In genomic region chr2:27261241-27261925, GRCh38 we compare ENCODE assay signal across 13 cellular contexts. TPM values are rescaled to one million over a fixed set of nuclear protein-coding genes. Genes with fewer than 3 reads are reported as not detected.
DNase-seq lines count a peak whose midpoint lies in the region; ATAC-seq and TF ChIP-seq lines count a peak whose summit lies in the region.
"Had no signal": no experiment of that assay in that cellular context is flagged by ENCODE, and none has a peak within 500 bp of the region (broad histone marks: within the 10 kb centered on the region; RNA-seq: fewer than 3 reads in every experiment).

No MANE protein-coding gene starts in this region.

- H3K9me3 ChIP-seq in gastrocnemius medialis: no peaks in the 10 kb centered on the region

- no peak overlapping the region for H3K18ac ChIP-seq in mesendoderm (ENCODE audit: low read length)

- ATAC-seq in GM23338 (no peak), HG02852 (IDR thresholded peaks at IDR 0.05; ENCODE audit: unreplicated experiment) (no peak), gastrocnemius medialis (no peak), GM19035 (IDR thresholded peaks at IDR 0.05; ENCODE audit: unreplicated experiment) (no peak)

- H3F3A ChIP-seq in GM23338 (replicated peaks; ENCODE audit: low read depth): 0 out of 2 replicates have a peak, but pooled peaks cover 9% of the 10 kb centered on the region

- H3K4me3 ChIP-seq in GM23338: peak overlapping the region; percentile 82
- no peak overlapping the region for H3K4me3 ChIP-seq in mesendoderm (ENCODE audit: low read length)
- H3K4me3 ChIP-seq in gastrocnemius medialis: no peak overlapping the region

- H3K36me3 Mint-ChIP-seq in GM23338 (ENCODE audit: low read depth): no peaks in the 10 kb centered on the region; the same call in 2 of the 3 replicates

- in situ Hi-C loops in gastrocnemius medialis (cut with MboI; ENCODE audit: low sequenced_read_pairs in 4 of 4): no loop called here

- H3K4me1 Mint-ChIP-seq in GM23338: peaks cover 23% of the 10 kb centered on the region

- peak; percentile 20 for DNase-seq in Ammon's horn (ENCODE audit: low spot score)
- DNase-seq in GM23338 (ENCODE audit: low spot score): no peak
- no peak for DNase-seq in mesendoderm
- DNase-seq in gastrocnemius medialis: no peak
- DNase-seq in inferior parietal cortex (ENCODE audit: extremely low spot score): no peak
- DNase-seq: activated gamma-delta T cell; GOT3; Kasumi-1; NCI-H2171; stimulated activated CD4-positive, alpha-beta T cell treated with anti-CD3 and anti-CD28 coated beads, Interleukin-2, amount 100 ng/mL, for 48 hours had no signal

- no peak overlapping the region for H3K56ac ChIP-seq in mesendoderm (ENCODE audit: low read length)

- H2AK5ac ChIP-seq in mesendoderm (ENCODE audit: low read length): no peak overlapping the region

- no peak overlapping the region for H3K27ac ChIP-seq in GM23338 (ENCODE audit: low read depth)
- peak overlapping the region; percentile 51 for H3K27ac ChIP-seq in angular gyrus (ENCODE audit: low read depth, low read length)
- H3K27ac ChIP-seq in mesendoderm (ENCODE audit: low read depth, low read length): no peak overlapping the region
- H3K27ac ChIP-seq in gastrocnemius medialis: no peak overlapping the region

- H3K4me2 ChIP-seq in GM23338 (peak overlapping the region; percentile 98), mesendoderm (ENCODE audit: low read length) (no peak overlapping the region)

- intact Hi-C loops in gastrocnemius medialis (cut with DNase I; ENCODE audit: low total_unique reads): no loop called here

- H3K23ac ChIP-seq in mesendoderm (ENCODE audit: low read length): peak overlapping the region; percentile 9

- no peak overlapping the region for H3K9ac ChIP-seq in mesendoderm (ENCODE audit: low read length)

- no peaks in the 10 kb centered on the region for H3K79me1 ChIP-seq in mesendoderm (ENCODE audit: low read length)

- H3K79me2 ChIP-seq in GM23338 (replicated peaks; ENCODE audit: insufficient read depth) (no peaks in the 10 kb centered on the region), mesendoderm (ENCODE audit: control insufficient read depth, insufficient read depth, low read length) (no peaks in the 10 kb centered on the region)

- H2BK120ac ChIP-seq in mesendoderm (ENCODE audit: low read depth, low read length): no peak overlapping the region

- H3K36me3 ChIP-seq in GM23338 (ENCODE audit: insufficient read depth) (no peaks in the 10 kb centered on the region), mesendoderm (ENCODE audit: control insufficient read depth, insufficient read depth, low read length) (no peaks in the 10 kb centered on the region), gastrocnemius medialis (no peaks in the 10 kb centered on the region)

- H3K9me2 ChIP-seq in GM23338 (ENCODE audit: insufficient read depth): no peaks in the 10 kb centered on the region

- H3K9me3 Mint-ChIP-seq in GM23338: no peaks in the 10 kb centered on the region

- no peak overlapping the region for H2BK15ac ChIP-seq in mesendoderm (replicated peaks; ENCODE audit: low read depth)

- WGBS in mesendoderm (ENCODE audit: extremely low coverage, insufficient coverage, low lambda C conversion rate): no CpG with 5 or more reads among the region's 11 CpGs

- peak overlapping the region; percentile 32; the same call in 1 of the 2 replicates for H2AFZ ChIP-seq in GM23338

- H3K27me3 ChIP-seq in GM23338 (ENCODE audit: insufficient read depth) (peaks cover 67% of the 10 kb centered on the region), mesendoderm (ENCODE audit: insufficient read depth, low read length, poor library complexity) (peaks cover 48% of the 10 kb centered on the region), gastrocnemius medialis (peaks cover 68 to 80% (median 71%) of the 10 kb centered on the region in 3 donors)

- H3K4me3 Mint-ChIP-seq in GM23338: peak overlapping the region; percentile 82

- H3K4ac ChIP-seq in mesendoderm (ENCODE audit: low read depth, low read length): no peak overlapping the region

- H4K5ac ChIP-seq in mesendoderm (ENCODE audit: low read length): no peak overlapping the region

- no peak overlapping the region; the same call in 1 of the 2 replicates for H3K27ac Mint-ChIP-seq in GM23338

- no peak for TF ChIP-seq POLR2A in gastrocnemius medialis (IDR thresholded peaks at IDR 0.05)

- no peak overlapping the region for H4K8ac ChIP-seq in mesendoderm (ENCODE audit: low read depth, low read length)

- no peaks in the 10 kb centered on the region; the same call in 1 of the 2 replicates for H4K20me1 ChIP-seq in GM23338 (replicated peaks; ENCODE audit: insufficient read depth)

- no peak overlapping the region for H2BK5ac ChIP-seq in mesendoderm (ENCODE audit: low read length)

- TF ChIP-seq CTCF in GM23338 (conservative IDR thresholded peaks at IDR 0.05; ENCODE audit: low read depth in 2 of 2) (no peak), gastrocnemius medialis (IDR thresholded peaks at IDR 0.05 in 4 of 5, conservative IDR thresholded peaks at IDR 0.05 in 1 of 5) (no peak)

- H3K27me3 Mint-ChIP-seq in GM23338 (ENCODE audit: insufficient read depth, low read depth, poor library complexity): peaks cover 47% of the 10 kb centered on the region

- H3K4me1 ChIP-seq in GM23338 (ENCODE audit: insufficient read depth) (peaks cover 17% of the 10 kb centered on the region), mesendoderm (ENCODE audit: control insufficient read depth, low read depth, low read length) (no peaks in the 10 kb centered on the region), gastrocnemius medialis (peaks cover 25 to 26% of the 10 kb centered on the region in 2 donors)

TF ChIP-seq in GM23338, 12 proteins besides CTCF, POLR2A, EP300 and RAD21 (continues in another document):
- no peak for TF ChIP-seq EZH2phosphoT487 (IDR thresholded peaks at IDR 0.05; ENCODE audit: unreplicated experiment)
- no peak for TF ChIP-seq CREB1 (CRISPR knock-in tag; IDR thresholded peaks at IDR 0.05; ENCODE audit: low read depth)
- TF ChIP-seq, protein P1, sequence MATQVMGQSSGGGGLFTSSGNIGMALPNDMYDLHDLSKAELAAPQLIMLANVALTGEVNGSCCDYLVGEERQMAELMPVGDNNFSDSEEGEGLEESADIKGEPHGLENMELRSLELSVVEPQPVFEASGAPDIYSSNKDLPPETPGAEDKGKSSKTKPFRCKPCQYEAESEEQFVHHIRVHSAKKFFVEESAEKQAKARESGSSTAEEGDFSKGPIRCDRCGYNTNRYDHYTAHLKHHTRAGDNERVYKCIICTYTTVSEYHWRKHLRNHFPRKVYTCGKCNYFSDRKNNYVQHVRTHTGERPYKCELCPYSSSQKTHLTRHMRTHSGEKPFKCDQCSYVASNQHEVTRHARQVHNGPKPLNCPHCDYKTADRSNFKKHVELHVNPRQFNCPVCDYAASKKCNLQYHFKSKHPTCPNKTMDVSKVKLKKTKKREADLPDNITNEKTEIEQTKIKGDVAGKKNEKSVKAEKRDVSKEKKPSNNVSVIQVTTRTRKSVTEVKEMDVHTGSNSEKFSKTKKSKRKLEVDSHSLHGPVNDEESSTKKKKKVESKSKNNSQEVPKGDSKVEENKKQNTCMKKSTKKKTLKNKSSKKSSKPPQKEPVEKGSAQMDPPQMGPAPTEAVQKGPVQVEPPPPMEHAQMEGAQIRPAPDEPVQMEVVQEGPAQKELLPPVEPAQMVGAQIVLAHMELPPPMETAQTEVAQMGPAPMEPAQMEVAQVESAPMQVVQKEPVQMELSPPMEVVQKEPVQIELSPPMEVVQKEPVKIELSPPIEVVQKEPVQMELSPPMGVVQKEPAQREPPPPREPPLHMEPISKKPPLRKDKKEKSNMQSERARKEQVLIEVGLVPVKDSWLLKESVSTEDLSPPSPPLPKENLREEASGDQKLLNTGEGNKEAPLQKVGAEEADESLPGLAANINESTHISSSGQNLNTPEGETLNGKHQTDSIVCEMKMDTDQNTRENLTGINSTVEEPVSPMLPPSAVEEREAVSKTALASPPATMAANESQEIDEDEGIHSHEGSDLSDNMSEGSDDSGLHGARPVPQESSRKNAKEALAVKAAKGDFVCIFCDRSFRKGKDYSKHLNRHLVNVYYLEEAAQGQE (IDR thresholded peaks at IDR 0.05; ENCODE audit: unreplicated experiment): no peak
- no peak for TF ChIP-seq STAT1 (IDR thresholded peaks at IDR 0.05; ENCODE audit: unreplicated experiment)

RNA-seq across cellular contexts. Expression of gene SLC30A3, which starts 1.5 kb away (rescaled TPM):
- total RNA-seq in GM23338 (2014; rRNA removed; shearing (Covaris generic)): 5.1 and 8.3 TPM in 2 replicates
- 4.1 and 6.0 TPM in 2 replicates for polyA plus RNA-seq in GM23338 (2016; fragmentation: Nextera tagmentation; extraction: Ambion mirVana)
- 1.3 TPM for polyA plus RNA-seq in mesendoderm (2013, experiment 1 of 2)
- 1.1 TPM for polyA plus RNA-seq in mesendoderm (2013, experiment 2 of 2)
- total RNA-seq in gastrocnemius medialis: under 1 TPM in 1 of 4 donors, not detected in 3; 0.20 TPM

RNA-seq across cellular contexts. Expression of gene DNAJC5G, which starts 13.8 kb away (rescaled TPM):
- 0.39 and 0.59 TPM in 2 replicates for total RNA-seq in GM23338 (2014; rRNA removed; shearing (Covaris generic))
- not detected in 2 replicates for polyA plus RNA-seq in GM23338 (2016; fragmentation: Nextera tagmentation; extraction: Ambion mirVana)
- polyA plus RNA-seq in mesendoderm (2013, experiment 1 of 2): 0.03 TPM
- 0.06 TPM for polyA plus RNA-seq in mesendoderm (2013, experiment 2 of 2)
- total RNA-seq in gastrocnemius medialis: not detected

RNA-seq across cellular contexts. Expression of gene TRIM54, which starts 20.8 kb away (rescaled TPM):
- 3.3 and 4.5 TPM in 2 replicates for total RNA-seq in GM23338 (2014; rRNA removed; shearing (Covaris generic))
- 1.6 and 3.4 TPM in 2 replicates for polyA plus RNA-seq in GM23338 (2016; fragmentation: Nextera tagmentation; extraction: Ambion mirVana)
- 0.72 TPM for polyA plus RNA-seq in mesendoderm (2013, experiment 1 of 2)
- 0.59 TPM for polyA plus RNA-seq in mesendoderm (2013, experiment 2 of 2)
- 100 to 1,000 TPM; 219 to 554 (median 427) TPM for total RNA-seq in gastrocnemius medialis

RNA-seq across cellular contexts. Expression of gene CAD, which starts 44.2 kb away (rescaled TPM):
- 126 and 147 TPM in 2 replicates for total RNA-seq in GM23338 (2014; rRNA removed; shearing (Covaris generic))
- 38.1 and 39.2 TPM in 2 replicates for polyA plus RNA-seq in GM23338 (2016; fragmentation: Nextera tagmentation; extraction: Ambion mirVana)
- polyA plus RNA-seq in mesendoderm (2013, experiment 1 of 2): 29.5 TPM
- polyA plus RNA-seq in mesendoderm (2013, experiment 2 of 2): 31.0 TPM
- total RNA-seq in gastrocnemius medialis: 10 to 100 TPM in 1 of 4 donors, 1 to 10 TPM in 3; 2.7 to 10.2 (median 7.1) TPM

RNA-seq across cellular contexts. Expression of gene UCN, which starts 46.9 kb away (rescaled TPM):
- 0.59 TPM in 1 of 2 replicates, not detected in the other for total RNA-seq in GM23338 (2014; rRNA removed; shearing (Covaris generic))
- polyA plus RNA-seq in GM23338 (2016; fragmentation: Nextera tagmentation; extraction: Ambion mirVana): 0.30 and 0.99 TPM in 2 replicates
- polyA plus RNA-seq in mesendoderm (2013, experiment 1 of 2): 0.15 TPM
- polyA plus RNA-seq in mesendoderm (2013, experiment 2 of 2): 0.11 TPM
- total RNA-seq in gastrocnemius medialis: not detected

Comparison
In these comparisons a context has a peak if more than half of its experiments do, and no peak if none do; other contexts are left out.
1. RNA of gene TRIM54, which starts 20.8 kb away (total RNA-seq): 219 to 554 TPM in gastrocnemius medialis; 3.3 to 4.5 TPM in GM23338; every median in the first group is over 10 times any median in the second.